Comparison of ENCODE assay signal across 8 cellular contexts in the genomic region with DNA sequence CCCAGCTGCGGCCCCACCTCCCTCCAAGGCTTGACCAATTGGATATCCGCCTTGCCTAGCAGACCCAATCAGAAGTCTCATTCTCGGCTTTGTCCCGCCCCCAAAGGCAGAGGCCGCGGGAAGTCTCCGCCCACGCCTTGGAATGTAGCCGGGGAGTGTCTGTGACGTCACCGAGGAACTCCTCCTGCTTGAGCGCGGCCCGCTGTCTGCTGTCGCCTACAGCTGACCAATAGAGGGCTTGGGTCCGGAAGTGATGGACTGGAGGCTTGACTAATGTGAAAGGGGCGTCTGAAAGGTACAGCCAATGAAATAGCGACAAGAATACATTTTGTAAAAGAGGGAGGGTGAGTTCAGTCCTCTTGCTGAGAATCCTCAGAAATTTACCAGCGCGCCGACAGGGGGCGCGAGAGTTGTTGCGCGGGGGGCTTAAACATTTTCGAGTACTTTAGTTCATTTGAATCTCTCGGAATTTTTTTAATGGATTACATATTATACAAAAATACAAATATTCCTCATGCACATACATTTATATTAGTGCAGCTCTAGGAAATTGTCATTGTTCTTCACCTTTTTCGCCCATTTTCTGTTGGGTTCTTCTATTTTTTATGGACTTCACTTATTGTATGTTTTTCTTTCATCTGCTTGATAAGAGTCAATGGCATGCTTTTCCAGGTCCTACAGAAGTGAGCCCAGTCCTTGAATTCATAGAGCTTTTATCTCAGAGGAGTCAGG. TPM values are rescaled to one million over a fixed set of nuclear protein-coding genes. Genes with fewer than 3 reads are reported as not detected.
DNase-seq lines count a peak whose midpoint lies in the region; ATAC-seq and TF ChIP-seq lines count a peak whose summit lies in the region.

No MANE protein-coding gene starts in this region.

- DNase-seq in BE2C (peak; percentile 98), NCI-H524 (lab: John Stamatoyannopoulos, UW) (peak; percentile 99), colonic mucosa (peak; percentile 99), kidney tubule cell (ENCODE audit: low spot score) (peak; percentile 100)
- peak; percentile 98 for DNase-seq in activated CD4-positive, alpha-beta T cell treated with anti-CD3 and anti-CD28 coated beads for 48 hours
- DNase-seq in stimulated activated CD4-positive, alpha-beta T cell treated with anti-CD3 and anti-CD28 coated beads, Interleukin-1b, Interleukin-23, amount 100 ng/mL, for 1 hour (ENCODE audit: low read depth in 2 of 2), result peak; percentile 92 to 95

- TF ChIP-seq CTCF in BE2C (IDR thresholded peaks at IDR 0.05; ENCODE audit: low read depth, low read length), result peak; percentile 90
- peak; percentile 96 for TF ChIP-seq CTCF in colonic mucosa (IDR thresholded peaks at IDR 0.05)

- ATAC-seq in GM19324 (IDR thresholded peaks at IDR 0.05; ENCODE audit: low FRiP score, unreplicated experiment), result peak; percentile 98
- ATAC-seq in HG03460 (IDR thresholded peaks at IDR 0.05; ENCODE audit: unreplicated experiment), result peak; percentile 95

- peak overlapping the region; percentile 90 for H3K27ac ChIP-seq in colonic mucosa

- H3K36me3 ChIP-seq in BE2C, result no peaks in the 10 kb centered on the region; the same call in 1 of the 2 replicates
- H3K36me3 ChIP-seq in colonic mucosa, result no peaks in the 10 kb centered on the region

- H3K27me3 ChIP-seq in BE2C (no peaks in the 10 kb centered on the region), colonic mucosa (no peaks in the 10 kb centered on the region)

- peak overlapping the region; percentile 95 to 97 for H3K9ac ChIP-seq in colonic mucosa (ENCODE audit: low read depth in 2 of 2, low read length in 2 of 2)

- H3K4me3 ChIP-seq in BE2C (ENCODE audit: low read depth, low read length), result peak overlapping the region; percentile 91
- H3K4me3 ChIP-seq in colonic mucosa, result peak overlapping the region; percentile 66

- no peaks in the 10 kb centered on the region for H3K9me3 ChIP-seq in BE2C
- H3K9me3 ChIP-seq in colonic mucosa, result no peaks in the 10 kb centered on the region

- intact Hi-C loops in colonic mucosa (cut with DNase I), result no loop called here

- 0 out of 2 replicates have a peak, but pooled peaks cover 3% of the 10 kb centered on the region for H3K4me1 ChIP-seq in BE2C
- no peaks in the 10 kb centered on the region for H3K4me1 ChIP-seq in colonic mucosa

RNA-seq across cellular contexts. Expression of gene CREB3L2, which starts 0.4 kb away (rescaled TPM):
- polyA plus RNA-seq in BE2C (2012; ENCODE audit: insufficient read depth, insufficient read length, low read depth), result 9.6 TPM
- 10 to 100 TPM; 45.8 to 46.0 TPM for total RNA-seq in colonic mucosa

Comparison
In these comparisons a context has a peak if more than half of its experiments do, and no peak if none do; other contexts are left out.
1. Peak in every context shown above with its lines: DNase-seq, ATAC-seq, H3K4me3 ChIP-seq and H3K27ac ChIP-seq.